ENCODE assay signal across 9 cellular contexts in genomic region chr17:44655983-44656700, GRCh38. TPM values are rescaled to one million over a fixed set of nuclear protein-coding genes. Genes with fewer than 3 reads are reported as not detected.
DNase-seq lines count a peak whose midpoint lies in the region; ATAC-seq and TF ChIP-seq lines count a peak whose summit lies in the region.
"Had no signal": no experiment of that assay in that cellular context is flagged by ENCODE, and none has a peak within 500 bp of the region (broad histone marks: within the 10 kb centered on the region; RNA-seq: fewer than 3 reads in every experiment).

MEIOC (plus strand) TSS chr17:44656468; CDS start chr17:44656614, 146 bp downstream.

- peaks cover 6% of the 10 kb centered on the region for H3K36me3 Mint-ChIP-seq in nephron progenitor cell (ENCODE audit: low read depth)

- peaks cover 82% of the 10 kb centered on the region for H3K27me3 Mint-ChIP-seq in nephron progenitor cell (ENCODE audit: low read depth, poor library complexity)

- no TSS peak for BruUV-seq in Panc1 (replicated peaks; lab: Mats Ljungman, UMichigan)

- H3K4me3 Mint-ChIP-seq in nephron progenitor cell, result peak within 1 kb of the TSS; percentile 77

- intact Hi-C loops in Panc1 (cut with micrococcal nuclease; ENCODE audit: unreplicated experiment) (no loop called here), body of pancreas (cut with DNase I) (no loop called here), posterior vena cava (cut with DNase I) (no loop called here)

- peaks cover 4% of the 10 kb centered on the region for H3K4me1 Mint-ChIP-seq in nephron progenitor cell

- H3K27ac ChIP-seq in Panc1 (ENCODE audit: low read length) (no peak within 1 kb of the TSS), body of pancreas (no peak within 1 kb of the TSS)

- CTCF ChIA-PET in Panc1 (lab: Charles Lee), result interaction anchor here (0.6 kb wide), 1 partner anchor 624 kb away, joined by 3 read pairs; no protein-coding TSS in a partner anchor

- no peaks in the 10 kb centered on the region for H3K36me3 ChIP-seq in Panc1 (ENCODE audit: control insufficient read depth, insufficient read depth, low read length)
- H3K36me3 ChIP-seq in body of pancreas (replicated peaks in 1 of 2; ENCODE audit: insufficient read depth in 1 of 2, low read depth in 2 of 2), result no peaks in the 10 kb centered on the region

- POLR2A ChIA-PET in Panc1 (lab: Charles Lee), result no interaction called here

- H3K9me3 ChIP-seq in Panc1 (ENCODE audit: control insufficient read depth, insufficient read depth, low read depth, low read length) (no peaks in the 10 kb centered on the region), body of pancreas (no peaks in the 10 kb centered on the region)

- peak; percentile 85 for ATAC-seq in Panc1
- peak; percentile 12 for ATAC-seq in body of pancreas
- ATAC-seq in GM19035 (IDR thresholded peaks at IDR 0.05; ENCODE audit: unreplicated experiment), result no peak
- ATAC-seq in GM18519 (IDR thresholded peaks at IDR 0.05; ENCODE audit: low FRiP score, unreplicated experiment), result no peak

- H3K4me1 ChIP-seq in Panc1 (ENCODE audit: control insufficient read depth, insufficient read depth, low read length), result no peaks in the 10 kb centered on the region
- H3K4me1 ChIP-seq in body of pancreas, result peaks cover 10% of the 10 kb centered on the region

- in situ Hi-C loops in Panc1 (cut with HindIII; ENCODE audit: low pct_unique_long_range_greater_than_20kb, low sequenced_read_pairs), result no loop called here

- peaks cover 35% of the 10 kb centered on the region for H3K9me3 Mint-ChIP-seq in nephron progenitor cell

- H3K27me3 ChIP-seq in Panc1 (ENCODE audit: control insufficient read depth, insufficient read depth, low read length) (no peaks in the 10 kb centered on the region), body of pancreas (peaks cover 0 to 10% of the 10 kb centered on the region in 2 donors)

- TF ChIP-seq POLR2A in body of pancreas (IDR thresholded peaks at IDR 0.05), result no peak

- peak; percentile 17 to 20 for DNase-seq in activated CD4-positive, alpha-beta T cell treated with anti-CD3 and anti-CD28 coated beads for 24 hours (ENCODE audit: low read depth in 2 of 2)
- DNase-seq in activated CD4-positive, alpha-beta T cell treated with anti-CD3 and anti-CD28 coated beads for 1 hour, result no peak
- DNase-seq in Panc1 (ENCODE audit: low read depth, low spot score), result no peak
- peak in 2 of 4 donors; percentile 6 to 8 for DNase-seq in body of pancreas
- peak; percentile 62 for DNase-seq in nephron progenitor cell
- no peak for DNase-seq in posterior vena cava (ENCODE audit: low spot score)
- DNase-seq: DND-41 had no signal

- H3K4me3 ChIP-seq in Panc1 (ENCODE audit: low read depth in 2 of 2, low read length in 2 of 2) (peak within 1 kb of the TSS; percentile 28 to 42), body of pancreas (no peak within 1 kb of the TSS)

- peak; percentile 9; the same call in 1 of the 2 replicates for TF ChIP-seq CTCF in Panc1 (IDR thresholded peaks at IDR 0.05)
- no peak for TF ChIP-seq CTCF in body of pancreas (IDR thresholded peaks at IDR 0.05)
- no peak for TF ChIP-seq CTCF in nephron progenitor cell (IDR thresholded peaks at IDR 0.05)

- no peak within 1 kb of the TSS for H3K27ac Mint-ChIP-seq in nephron progenitor cell

- WGBS in body of pancreas, 2 donors, result 10 to 30% methylated on average over 23 to 42 of the region's 57 CpGs

RNA-seq across cellular contexts. Expression of gene MEIOC, which starts in this region (rescaled TPM):
- total RNA-seq in Panc1 (2021; ENCODE audit: unreplicated experiment) (0.82 TPM), body of pancreas (not detected), posterior vena cava (under 1 TPM in 1 of 2 donors, not detected in 1; 0.10 TPM)
- 0.33 TPM for polyA plus RNA-seq in Panc1 (2012; ENCODE audit: insufficient read length)

Comparison
In these comparisons a context has a peak if more than half of its experiments do, and no peak if none do; other contexts are left out.
1. DNase-seq: peak in activated CD4-positive, alpha-beta T cell treated with anti-CD3 and anti-CD28 coated beads for 24 hours (2 of 2) and nephron progenitor cell (single experiment); none in activated CD4-positive, alpha-beta T cell treated with anti-CD3 and anti-CD28 coated beads for 1 hour (single experiment), Panc1 (single experiment) and posterior vena cava (single experiment).
2. Peak in ATAC-seq and H3K4me3 ChIP-seq in Panc1; RNA of the gene not detected or under 1 TPM.
3. Peak in ATAC-seq in body of pancreas; RNA of the gene not detected or under 1 TPM.